In genomic region chr10:101217450-101218281, GRCh38 we compare ENCODE assay signal across 9 cellular contexts. TPM values are rescaled to one million over a fixed set of nuclear protein-coding genes. Genes with fewer than 3 reads are reported as not detected.
A peak's percentile ranks its signal among the peaks of the same experiment; 100 is the strongest.
DNase-seq lines count a peak whose midpoint lies in the region; ATAC-seq and TF ChIP-seq lines count a peak whose summit lies in the region.
"Had no signal": no experiment of that assay in that cellular context is flagged by ENCODE, and none has a peak within 500 bp of the region (broad histone marks: within the 10 kb centered on the region; RNA-seq: fewer than 3 reads in every experiment).

No MANE protein-coding gene starts in this region.

- no peak overlapping the region for H3K4me3 Mint-ChIP-seq in activated T-helper 1 cell treated with anti-CD3 and anti-CD28 coated beads, Interleukin-12 subunit alpha, Interleukin-12 subunit beta, Interleukin-2, Interleukin-4 antibody, amounts not matched to agents 30 ng/mL and 10 ng/mL and 1 ng/mL, durations not matched to agents 14 hours and 24 hours and 36 hours

- H3K27me3 Mint-ChIP-seq in activated T-helper 1 cell treated with anti-CD3 and anti-CD28 coated beads, Interleukin-12 subunit alpha, Interleukin-12 subunit beta, Interleukin-2, Interleukin-4 antibody, amounts not matched to agents 30 ng/mL and 10 ng/mL and 1 ng/mL, durations not matched to agents 14 hours and 24 hours and 36 hours (ENCODE audit: insufficient read depth): peaks cover 82% of the 10 kb centered on the region

- H3K4me3 ChIP-seq in BJ (ENCODE audit: low read depth, low read length): no peak overlapping the region
- H3K4me3 ChIP-seq in H7 (ENCODE audit: insufficient read depth, low read depth, low read length): no peak overlapping the region; the same call in 1 of the 2 replicates

- POLR2A ChIA-PET in BJ (lab: Charles Lee): no interaction called here

- intact Hi-C loops in activated T-helper 1 cell treated with anti-CD3 and anti-CD28 coated beads, Interleukin-12 subunit alpha, Interleukin-12 subunit beta, Interleukin-2, Interleukin-4 antibody, amounts not matched to agents 30 ng/mL and 10 ng/mL and 1 ng/mL, durations not matched to agents 14 hours and 24 hours and 36 hours (cut with micrococcal nuclease): loop anchor here (1.0 to 5.0 kb wide), 3 partner anchors 8 to 560 kb away; no protein-coding TSS in a partner anchor

- no peaks in the 10 kb centered on the region for H3K36me3 ChIP-seq in BJ (ENCODE audit: control insufficient read depth, insufficient read depth, low read length)
- no peaks in the 10 kb centered on the region for H3K36me3 ChIP-seq in H7 (replicated peaks; ENCODE audit: control insufficient read depth, insufficient read depth, low read length)
- H3K36me3 ChIP-seq: neutrophil had no signal

- H3K27ac Mint-ChIP-seq in activated T-helper 1 cell treated with anti-CD3 and anti-CD28 coated beads, Interleukin-12 subunit alpha, Interleukin-12 subunit beta, Interleukin-2, Interleukin-4 antibody, amounts not matched to agents 30 ng/mL and 10 ng/mL and 1 ng/mL, durations not matched to agents 14 hours and 24 hours and 36 hours: peak overlapping the region; percentile 40

- H3K36me3 Mint-ChIP-seq in activated T-helper 1 cell treated with anti-CD3 and anti-CD28 coated beads, Interleukin-12 subunit alpha, Interleukin-12 subunit beta, Interleukin-2, Interleukin-4 antibody, amounts not matched to agents 30 ng/mL and 10 ng/mL and 1 ng/mL, durations not matched to agents 14 hours and 24 hours and 36 hours (ENCODE audit: low read depth): no peaks in the 10 kb centered on the region

- peaks cover 23% of the 10 kb centered on the region for H3K4me1 Mint-ChIP-seq in activated T-helper 1 cell treated with anti-CD3 and anti-CD28 coated beads, Interleukin-12 subunit alpha, Interleukin-12 subunit beta, Interleukin-2, Interleukin-4 antibody, amounts not matched to agents 30 ng/mL and 10 ng/mL and 1 ng/mL, durations not matched to agents 14 hours and 24 hours and 36 hours (ENCODE audit: low read depth)

- no peak for ATAC-seq in GM18873 (IDR thresholded peaks at IDR 0.05; ENCODE audit: low FRiP score, unreplicated experiment)

- peak; percentile 48 for TF ChIP-seq CTCF in BJ (IDR thresholded peaks at IDR 0.05; ENCODE audit: insufficient read depth, low read depth, low read length)

- CTCF ChIA-PET in BJ (lab: Yijun Ruan, JAX): interaction anchor here (2.5 kb wide), 1 partner anchor 353 kb away, joined by 9 read pairs; no protein-coding TSS in a partner anchor

- H3K9me3 Mint-ChIP-seq in activated T-helper 1 cell treated with anti-CD3 and anti-CD28 coated beads, Interleukin-12 subunit alpha, Interleukin-12 subunit beta, Interleukin-2, Interleukin-4 antibody, amounts not matched to agents 30 ng/mL and 10 ng/mL and 1 ng/mL, durations not matched to agents 14 hours and 24 hours and 36 hours: no peaks in the 10 kb centered on the region

- DNase-seq in BJ (ENCODE audit: low read depth): no peak
- peak; percentile 92 for DNase-seq in H7
- no peak for DNase-seq in activated T-helper 1 cell treated with anti-CD3 and anti-CD28 coated beads, Interleukin-12 subunit alpha, Interleukin-12 subunit beta, Interleukin-2, Interleukin-4 antibody, amounts not matched to agents 30 ng/mL and 10 ng/mL and 1 ng/mL, durations not matched to agents 14 hours and 24 hours and 36 hours (ENCODE audit: low spot score)
- peak; percentile 93 for DNase-seq in left kidney (ENCODE audit: low read depth, low spot score)
- no peak for DNase-seq in OCI-M2 (lab: John Stamatoyannopoulos, UW; ENCODE audit: unreplicated experiment)
- no peak for DNase-seq in NCI-H1417 treated with DMSO at 0.1 percent for 48 hours (lab: John Stamatoyannopoulos, UW)
- no peak for DNase-seq in NCI-H2227 treated with DMSO at 0.1 percent for 48 hours (lab: John Stamatoyannopoulos, UW)

- H3K27me3 ChIP-seq in BJ (ENCODE audit: control insufficient read depth, insufficient read depth, low read length) (peaks cover 65% of the 10 kb centered on the region), H7 (ENCODE audit: control insufficient read depth, insufficient read depth, low read length) (peaks cover 94% of the 10 kb centered on the region)

RNA-seq across cellular contexts. Expression of gene LBX1, which starts 11.6 kb away (rescaled TPM):
- not detected in 2 replicates for polyA plus RNA-seq in BJ (2011; rRNA removed)
- polyA minus RNA-seq in BJ (2011; rRNA and poly(A)+ RNA removed): not detected in 2 replicates
- not detected in 2 replicates for total RNA-seq in H7 (2014; rRNA removed; shearing (Covaris generic))
- not detected in 2 replicates for total RNA-seq in activated T-helper 1 cell treated with anti-CD3 and anti-CD28 coated beads, Interleukin-12 subunit alpha, Interleukin-12 subunit beta, Interleukin-2, Interleukin-4 antibody, amounts not matched to agents 30 ng/mL and 10 ng/mL and 1 ng/mL, durations not matched to agents 14 hours and 24 hours and 36 hours

Comparison
In these comparisons a context has a peak if more than half of its experiments do, and no peak if none do; other contexts are left out.
1. DNase-seq: peak in H7 (single experiment) and left kidney (single experiment); none in BJ (single experiment), activated T-helper 1 cell treated with anti-CD3 and anti-CD28 coated beads, Interleukin-12 subunit alpha, Interleukin-12 subunit beta, Interleukin-2, Interleukin-4 antibody, amounts not matched to agents 30 ng/mL and 10 ng/mL and 1 ng/mL, durations not matched to agents 14 hours and 24 hours and 36 hours (single experiment), OCI-M2 (single experiment), NCI-H1417 treated with DMSO at 0.1 percent for 48 hours (single experiment) and NCI-H2227 treated with DMSO at 0.1 percent for 48 hours (single experiment).